ENCODE assay signal across 7 cellular contexts in the genomic region with DNA sequence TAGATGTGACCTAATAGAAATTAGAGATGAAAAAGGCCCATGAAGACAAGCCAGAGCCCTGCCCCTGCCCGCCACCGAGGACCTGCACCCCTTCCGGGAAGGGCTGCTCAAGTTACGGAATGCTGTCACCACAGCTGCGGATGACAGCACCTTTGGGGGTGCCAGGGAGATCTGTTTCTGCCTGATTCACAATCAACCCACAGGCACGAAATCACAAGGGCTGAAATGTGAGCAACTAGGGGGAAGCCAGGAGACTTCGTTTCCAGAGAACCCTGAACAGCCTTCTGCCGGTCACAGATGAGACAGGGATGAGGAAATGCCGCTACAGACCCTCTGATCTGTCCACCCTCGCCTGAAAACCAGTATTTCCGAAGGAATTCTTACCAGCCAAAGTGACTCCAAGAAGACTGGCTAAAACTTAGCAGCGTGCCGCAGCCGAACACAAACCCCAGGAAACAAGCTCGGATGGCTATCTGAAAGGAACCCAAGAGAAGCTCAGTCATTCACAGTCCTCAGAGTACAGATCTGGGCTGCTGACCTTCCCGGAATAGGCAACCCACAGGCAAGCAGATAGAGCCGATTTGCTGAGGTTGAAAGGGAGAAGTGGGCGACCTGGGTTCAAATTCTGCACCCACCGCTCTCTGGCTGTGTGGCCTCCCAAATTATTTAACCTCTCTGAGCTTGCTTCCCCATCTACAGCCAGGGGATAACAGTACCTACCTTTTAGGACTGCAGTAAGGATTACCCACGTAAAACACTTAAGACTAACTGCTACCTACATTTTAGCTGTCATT. TPM values are rescaled to one million over a fixed set of nuclear protein-coding genes. Genes with fewer than 3 reads are reported as not detected.
A peak's percentile ranks its signal among the peaks of the same experiment; 100 is the strongest.
DNase-seq lines count a peak whose midpoint lies in the region; ATAC-seq and TF ChIP-seq lines count a peak whose summit lies in the region.

No MANE protein-coding gene starts in this region.

- H3K4me1 ChIP-seq in GM23338 (ENCODE audit: insufficient read depth) (peaks cover 19% of the 10 kb centered on the region), esophagus muscularis mucosa (peaks cover 19 to 30% (median 24%) of the 10 kb centered on the region in 4 donors), psoas muscle (peaks cover 17% of the 10 kb centered on the region)

- H3K4me3 ChIP-seq in GM23338: peak overlapping the region; percentile 92
- peak overlapping the region; percentile 75 for H3K4me3 ChIP-seq in SK-N-MC
- peak overlapping the region; percentile 68 to 98 (median 86) for H3K4me3 ChIP-seq in esophagus muscularis mucosa
- peak overlapping the region; percentile 71 for H3K4me3 ChIP-seq in psoas muscle

- peaks cover 48% of the 10 kb centered on the region for H3K36me3 Mint-ChIP-seq in GM23338 (ENCODE audit: low read depth)

- H3K79me2 ChIP-seq in GM23338 (replicated peaks; ENCODE audit: insufficient read depth): peaks cover 47% of the 10 kb centered on the region

- H3K4me2 ChIP-seq in GM23338: peak overlapping the region; percentile 97

- no peak for TF ChIP-seq POLR2A in esophagus muscularis mucosa (IDR thresholded peaks at IDR 0.05; ENCODE audit: low read depth)

- TF ChIP-seq EP300 in esophagus muscularis mucosa (IDR thresholded peaks at IDR 0.05): no peak

- H3K9me3 ChIP-seq in SK-N-MC (ENCODE audit: low read depth, low read length) (no peaks in the 10 kb centered on the region), esophagus muscularis mucosa (no peaks in the 10 kb centered on the region), psoas muscle (no peaks in the 10 kb centered on the region)

- H3K4me3 Mint-ChIP-seq in GM23338: peak overlapping the region; percentile 88

- WGBS in esophagus muscularis mucosa: 52% methylated on average over 17 of the region's 20 CpGs
- WGBS in psoas muscle, 3 donors: 29 to 38% (median 31%) methylated on average over 20 of the region's 20 CpGs

- H4K20me1 ChIP-seq in GM23338 (replicated peaks; ENCODE audit: insufficient read depth): peaks cover 31% of the 10 kb centered on the region

- peak overlapping the region; percentile 74 for H3K27ac Mint-ChIP-seq in GM23338

- peaks cover 26% of the 10 kb centered on the region for H3K27me3 Mint-ChIP-seq in GM23338 (ENCODE audit: insufficient read depth, low read depth, poor library complexity)

- no peaks in the 10 kb centered on the region for H3K27me3 ChIP-seq in GM23338 (ENCODE audit: insufficient read depth)
- H3K27me3 ChIP-seq in esophagus muscularis mucosa: peaks cover 0 to 14% (median 0%) of the 10 kb centered on the region in 4 donors
- peaks cover 0 to 5% (median 0%) of the 10 kb centered on the region in 3 donors for H3K27me3 ChIP-seq in psoas muscle (ENCODE audit: insufficient read depth in 3 of 3, low read length in 2 of 3)

- H3K27ac ChIP-seq in GM23338 (ENCODE audit: low read depth): no peak overlapping the region
- no peak overlapping the region for H3K27ac ChIP-seq in SK-N-MC
- peak overlapping the region in 2 of 4 donors; percentile 57 to 73 for H3K27ac ChIP-seq in esophagus muscularis mucosa (replicated peaks in 1 of 4)
- peak overlapping the region; percentile 71 for H3K27ac ChIP-seq in psoas muscle

- peaks cover 29% of the 10 kb centered on the region for H3K4me1 Mint-ChIP-seq in GM23338

- ATAC-seq in GM23338: no peak
- ATAC-seq in psoas muscle: peak; percentile 35 to 74 (median 55)
- no peak for ATAC-seq in HG03520 (IDR thresholded peaks at IDR 0.05; ENCODE audit: unreplicated experiment)
- no peak for ATAC-seq in GM21360 (IDR thresholded peaks at IDR 0.05; ENCODE audit: unreplicated experiment)

- peak; percentile 5 for DNase-seq in GM23338 (ENCODE audit: low spot score)
- no peak for DNase-seq in SK-N-MC (ENCODE audit: low read depth, low spot score)
- no peak for DNase-seq in esophagus muscularis mucosa (ENCODE audit: extremely low spot score)
- peak; percentile 49 to 62 for DNase-seq in psoas muscle
- DNase-seq in HCEC 1CT: no peak

- H3F3A ChIP-seq in GM23338 (replicated peaks; ENCODE audit: low read depth): peaks cover 22% of the 10 kb centered on the region

- no peak overlapping the region for H2AFZ ChIP-seq in GM23338

- no peaks in the 10 kb centered on the region for H3K9me3 Mint-ChIP-seq in GM23338

- intact Hi-C loops in esophagus muscularis mucosa (cut with DNase I) (no loop called here), psoas muscle (cut with DNase I) (no loop called here)

- H3K36me3 ChIP-seq in GM23338 (ENCODE audit: insufficient read depth) (peaks cover 29% of the 10 kb centered on the region; the same call in 1 of the 2 replicates), SK-N-MC (ENCODE audit: insufficient read depth, low read length) (peaks cover 40% of the 10 kb centered on the region), esophagus muscularis mucosa (peaks cover 15 to 46% (median 43%) of the 10 kb centered on the region in 4 donors), psoas muscle (ENCODE audit: insufficient read depth in 1 of 2, low read depth in 1 of 2) (peaks cover 0 to 37% of the 10 kb centered on the region in 2 donors)

- TF ChIP-seq CTCF in GM23338 (conservative IDR thresholded peaks at IDR 0.05; ENCODE audit: low read depth in 2 of 2) (no peak), esophagus muscularis mucosa (IDR thresholded peaks at IDR 0.05) (no peak), psoas muscle (IDR thresholded peaks at IDR 0.05) (no peak)

- peak overlapping the region; percentile 73 for H3K9ac ChIP-seq in SK-N-MC (ENCODE audit: insufficient read length)

- no peaks in the 10 kb centered on the region for H3K9me2 ChIP-seq in GM23338 (ENCODE audit: insufficient read depth)

TF ChIP-seq in GM23338, 12 proteins besides CTCF, POLR2A, EP300 and RAD21:
- TF ChIP-seq CREB1 (CRISPR knock-in tag; IDR thresholded peaks at IDR 0.05; ENCODE audit: low read depth): no peak
TF ChIP-seq in GM23338: peak in this region for 0.

RNA-seq across cellular contexts. Expression of gene ICMT, which starts 1.1 kb away (rescaled TPM):
- total RNA-seq in GM23338 (2014; rRNA removed; shearing (Covaris generic)): 131 and 145 TPM in 2 replicates
- polyA plus RNA-seq in GM23338 (2016; fragmentation: Nextera tagmentation; extraction: Ambion mirVana): 25.6 and 27.8 TPM in 2 replicates
- 10 to 100 TPM; 60.0 to 89.5 (median 77.8) TPM for total RNA-seq in esophagus muscularis mucosa
- total RNA-seq in psoas muscle: 100 to 1,000 TPM in 1 of 4 donors, 10 to 100 TPM in 3; 57.3 to 215 (median 68.3) TPM
- polyA plus RNA-seq in psoas muscle: 100 to 1,000 TPM in 1 of 3 donors, 10 to 100 TPM in 2; 39.2 to 101 (median 47.2) TPM

RNA-seq across cellular contexts. Expression of gene HES3, which starts 9.3 kb away (rescaled TPM):
- total RNA-seq in GM23338 (2014; rRNA removed; shearing (Covaris generic)): 49.7 and 50.4 TPM in 2 replicates
- 7.1 and 7.7 TPM in 2 replicates for polyA plus RNA-seq in GM23338 (2016; fragmentation: Nextera tagmentation; extraction: Ambion mirVana)
- not detected for total RNA-seq in esophagus muscularis mucosa
- total RNA-seq in psoas muscle: not detected
- not detected for polyA plus RNA-seq in psoas muscle

RNA-seq across cellular contexts. Expression of gene GPR153, which starts 26.2 kb away (rescaled TPM):
- total RNA-seq in GM23338 (2014; rRNA removed; shearing (Covaris generic)): 8.8 and 9.0 TPM in 2 replicates
- 1.3 and 1.9 TPM in 2 replicates for polyA plus RNA-seq in GM23338 (2016; fragmentation: Nextera tagmentation; extraction: Ambion mirVana)
- total RNA-seq in esophagus muscularis mucosa: 10 to 100 TPM in 2 of 4 donors, 1 to 10 TPM in 2; 5.5 to 11.0 (median 9.3) TPM
- total RNA-seq in psoas muscle: 1 to 10 TPM; 2.2 to 3.5 (median 2.9) TPM
- polyA plus RNA-seq in psoas muscle: 1 to 10 TPM in 1 of 3 donors, under 1 TPM in 2; 0.49 to 1.6 (median 0.75) TPM

RNA-seq across cellular contexts. Expression of gene RNF207, which starts 28.8 kb away (rescaled TPM):
- 1.5 and 2.9 TPM in 2 replicates for total RNA-seq in GM23338 (2014; rRNA removed; shearing (Covaris generic))
- 1.3 and 1.7 TPM in 2 replicates for polyA plus RNA-seq in GM23338 (2016; fragmentation: Nextera tagmentation; extraction: Ambion mirVana)
- total RNA-seq in esophagus muscularis mucosa: 10 to 100 TPM; 10.8 to 43.2 (median 20.2) TPM
- 10 to 100 TPM in 1 of 4 donors, 1 to 10 TPM in 3; 3.4 to 13.6 (median 4.6) TPM for total RNA-seq in psoas muscle
- 1 to 10 TPM; 2.5 to 5.1 (median 3.0) TPM for polyA plus RNA-seq in psoas muscle

RNA-seq across cellular contexts. Expression of gene RPL22, which starts 35.3 kb away (rescaled TPM):
- total RNA-seq in GM23338 (2014; rRNA removed; shearing (Covaris generic)): 145 and 149 TPM in 2 replicates
- polyA plus RNA-seq in GM23338 (2016; fragmentation: Nextera tagmentation; extraction: Ambion mirVana) (818 and 851 TPM in 2 replicates), psoas muscle (100 to 1,000 TPM; 285 to 333 (median 291) TPM)
- total RNA-seq in esophagus muscularis mucosa (100 to 1,000 TPM; 150 to 225 (median 218) TPM), psoas muscle (100 to 1,000 TPM; 308 to 417 (median 333) TPM)

Comparison
In these comparisons a context has a peak if more than half of its experiments do, and no peak if none do; other contexts are left out.
1. ATAC-seq: peak in psoas muscle (4 of 4); none in GM23338 (single experiment), HG03520 (single experiment) and GM21360 (single experiment).
2. DNase-seq: peak in GM23338 (single experiment) and psoas muscle (2 of 2); none in SK-N-MC (single experiment), esophagus muscularis mucosa (single experiment) and HCEC 1CT (single experiment).
3. RNA of gene HES3, which starts 9.3 kb away (total RNA-seq): 49.7 to 50.4 TPM in GM23338; not detected in esophagus muscularis mucosa and not detected in psoas muscle; every median in the first group is over 10 times any median in the second.
4. Peak in every context shown above with its lines, with median percentiles within 50 percentile points of each other: H3K4me3 ChIP-seq.